ENCODE assay signal across 19 cellular contexts in genomic region chr12:18696971-18697602, GRCh38. TPM values are rescaled to one million over a fixed set of nuclear protein-coding genes. Genes with fewer than 3 reads are reported as not detected.
DNase-seq lines count a peak whose midpoint lies in the region; ATAC-seq, FAIRE-seq and TF ChIP-seq lines count a peak whose summit lies in the region.
"Had no signal": no experiment of that assay in that cellular context is flagged by ENCODE, and none has a peak within 500 bp of the region (broad histone marks: within the 10 kb centered on the region; RNA-seq: fewer than 3 reads in every experiment).

No MANE protein-coding gene starts in this region.

- H3K4me3 ChIP-seq in HEK293 (ENCODE audit: low read depth, low read length) (no peak overlapping the region), fibroblast of mammary gland (ENCODE audit: control insufficient read depth, low read depth, low read length) (no peak overlapping the region), small intestine (ENCODE audit: low read depth in 1 of 2, low read length in 2 of 2) (no peak overlapping the region)
- H3K4me3 ChIP-seq: left ventricle myocardium inferior, right lobe of liver had no signal

- POLR2A ChIA-PET in HEK293 (lab: Yijun Ruan, JAX), result no interaction called here

- no peak for TF ChIP-seq POLR2A in GM12891 (IDR thresholded peaks at IDR 0.05; ENCODE audit: low read depth, low read length)

- no peak overlapping the region for H3K4me3 Mint-ChIP-seq in activated T-cell treated with anti-CD3 and anti-CD28 coated beads, Interleukin-2, amount 50 U/mL, for 4 hours
- H3K4me3 Mint-ChIP-seq: CD8-positive, alpha-beta memory T cell; naive thymus-derived CD4-positive, alpha-beta T cell; stimulated activated memory B cell treated with anti-CD40 and anti-IgM and Interleukin-4, amounts not matched to agents 10 μg/mL and 1 μg/mL and 100 μg/mL, for 72 hours; type B pancreatic cell had no signal

- peaks cover 7% of the 10 kb centered on the region for H3K9me3 Mint-ChIP-seq in activated T-cell treated with anti-CD3 and anti-CD28 coated beads, Interleukin-2, amount 50 U/mL, for 4 hours
- H3K9me3 Mint-ChIP-seq: type B pancreatic cell had no signal

- H3K27me3 Mint-ChIP-seq in activated T-cell treated with anti-CD3 and anti-CD28 coated beads, Interleukin-2, amount 50 U/mL, for 4 hours (ENCODE audit: low read depth), result no peaks in the 10 kb centered on the region
- H3K27me3 Mint-ChIP-seq: CD8-positive, alpha-beta memory T cell; naive thymus-derived CD4-positive, alpha-beta T cell; stimulated activated memory B cell treated with anti-CD40 and anti-IgM and Interleukin-4, amounts not matched to agents 10 μg/mL and 1 μg/mL and 100 μg/mL, for 72 hours; type B pancreatic cell had no signal

- peak; percentile 65 for DNase-seq in fibroblast of mammary gland (ENCODE audit: low read depth)
- DNase-seq in small intestine, result no peak
- DNase-seq in activated T-cell treated with anti-CD3 and anti-CD28 coated beads, Interleukin-2, amount 50 U/mL, for 4 hours, result no peak
- no peak for DNase-seq in GM12891 (ENCODE audit: insufficient read length, low spot score)
- DNase-seq: activated naive CD4-positive, alpha-beta T cell treated with anti-CD3 and anti-CD28 coated beads, Interleukin-2, amount 50 U/mL, for 16 hours; CD8-positive, alpha-beta memory T cell; GDM1; left ventricle myocardium inferior; naive thymus-derived CD4-positive, alpha-beta T cell; NCI-H1092; right lobe of liver; SW 1271 had no signal

- H3K36me3 ChIP-seq in HEK293 (ENCODE audit: control insufficient read depth in 2 of 2, insufficient read depth in 1 of 2, low read length in 2 of 2) (no peaks in the 10 kb centered on the region), small intestine (ENCODE audit: control insufficient read depth in 2 of 2, insufficient read depth in 2 of 2, low read length in 2 of 2) (no peaks in the 10 kb centered on the region)
- H3K36me3 ChIP-seq: left ventricle myocardium inferior, right lobe of liver had no signal

- H3K36me3 Mint-ChIP-seq in activated T-cell treated with anti-CD3 and anti-CD28 coated beads, Interleukin-2, amount 50 U/mL, for 4 hours (ENCODE audit: insufficient read depth), result no peaks in the 10 kb centered on the region
- H3K36me3 Mint-ChIP-seq: CD8-positive, alpha-beta memory T cell; naive thymus-derived CD4-positive, alpha-beta T cell; stimulated activated memory B cell treated with anti-CD40 and anti-IgM and Interleukin-4, amounts not matched to agents 10 μg/mL and 1 μg/mL and 100 μg/mL, for 72 hours; type B pancreatic cell had no signal

- H3K9me3 ChIP-seq in HEK293 (ENCODE audit: control insufficient read depth, insufficient read depth, low read depth, low read length) (no peaks in the 10 kb centered on the region), small intestine (ENCODE audit: control insufficient read depth, low read depth) (no peaks in the 10 kb centered on the region)
- H3K9me3 ChIP-seq: left ventricle myocardium inferior, right lobe of liver had no signal

- CTCF ChIA-PET in HEK293 (lab: Yijun Ruan, JAX), result no interaction called here

- ATAC-seq in SK-N-SH treated with all-trans-retinoic acid at 6 μM for 48 hours, result peak; percentile 79
- ATAC-seq in activated T-cell treated with anti-CD3 and anti-CD28 coated beads, Interleukin-2, amount 50 U/mL, for 4 hours, result no peak
- ATAC-seq in HG02970 (IDR thresholded peaks at IDR 0.05; ENCODE audit: low FRiP score, unreplicated experiment), result no peak
- ATAC-seq: HepG2; naive thymus-derived CD4-positive, alpha-beta T cell; right lobe of liver; stimulated activated memory B cell treated with anti-CD40 and anti-IgM and Interleukin-4, amounts not matched to agents 10 μg/mL and 1 μg/mL and 100 μg/mL, for 72 hours had no signal

- H3K4me1 Mint-ChIP-seq in activated T-cell treated with anti-CD3 and anti-CD28 coated beads, Interleukin-2, amount 50 U/mL, for 4 hours (ENCODE audit: low read depth), result no peaks in the 10 kb centered on the region
- H3K4me1 Mint-ChIP-seq: CD8-positive, alpha-beta memory T cell; naive thymus-derived CD4-positive, alpha-beta T cell; stimulated activated memory B cell treated with anti-CD40 and anti-IgM and Interleukin-4, amounts not matched to agents 10 μg/mL and 1 μg/mL and 100 μg/mL, for 72 hours had no signal

- H3K27ac ChIP-seq in HEK293 (ENCODE audit: extremely low read depth, low read depth, low read length) (no peak overlapping the region), small intestine (ENCODE audit: low read depth in 1 of 2, low read length in 1 of 2) (no peak overlapping the region)
- H3K27ac ChIP-seq: left ventricle myocardium inferior, right lobe of liver had no signal

- H3K4me1 ChIP-seq in HEK293 (ENCODE audit: control insufficient read depth, insufficient read depth, low read length) (no peaks in the 10 kb centered on the region), small intestine (ENCODE audit: control insufficient read depth in 2 of 2, insufficient read depth in 1 of 2, low read depth in 1 of 2, low read length in 1 of 2) (no peaks in the 10 kb centered on the region)
- H3K4me1 ChIP-seq: left ventricle myocardium inferior, right lobe of liver had no signal

- TF ChIP-seq CTCF in HEK293 (tag by site-specific recombination; IDR thresholded peaks at IDR 0.05) (no peak), fibroblast of mammary gland (conservative IDR thresholded peaks at IDR 0.05; ENCODE audit: control insufficient read depth, insufficient read depth, low read depth, low read length) (no peak)

- no peaks in the 10 kb centered on the region for H3K27me3 ChIP-seq in small intestine (ENCODE audit: control insufficient read depth in 2 of 2, insufficient read depth in 2 of 2, low read length in 2 of 2)
- H3K27me3 ChIP-seq: right lobe of liver had no signal

- FAIRE-seq in small intestine (lab: Jason Lieb, UNC) (peak; percentile 10), GM12891 (lab: Jason Lieb, UNC) (no peak)
- FAIRE-seq: HepG2 had no signal

TF ChIP-seq in HEK293, 187 proteins besides CTCF, POLR2A, EP300 and RAD21:
- TF ChIP-seq TCF7L2 (IDR thresholded peaks at IDR 0.05; ENCODE audit: borderline replicate concordance, low read depth, low read length), result peak; percentile 18; the same call in 1 of the 2 replicates
- no peak for TF ChIP-seq SCRT2 (tag by site-specific recombination; IDR thresholded peaks at IDR 0.05)

TF ChIP-seq in SK-N-SH treated with all-trans-retinoic acid at 6 μM for 48 hours, 23 proteins besides CTCF, POLR2A, EP300 and RAD21:
- TF ChIP-seq TOX (CRISPR knock-in tag; IDR thresholded peaks at IDR 0.05; ENCODE audit: borderline replicate concordance) (0 out of 2 replicates have a peak, but pooled peaks have one; percentile 25), OSR1 (CRISPR knock-in tag; IDR thresholded peaks at IDR 0.05) (no peak)
TF ChIP-seq in SK-N-SH treated with all-trans-retinoic acid at 6 μM for 48 hours: peak in this region for 1.

TF ChIP-seq in GM12891, 5 proteins besides CTCF, POLR2A, EP300 and RAD21:
- TF ChIP-seq SPI1 (IDR thresholded peaks at IDR 0.05; ENCODE audit: low read depth, low read length) (no peak), POU2F2 (IDR thresholded peaks at IDR 0.05; ENCODE audit: low read depth, low read length) (no peak), PAX5 (IDR thresholded peaks at IDR 0.05; ENCODE audit: insufficient read depth, low read length, severe bottlenecking) (no peak), POLR2AphosphoS5 (IDR thresholded peaks at IDR 0.05; ENCODE audit: low read depth, low read length) (no peak), TAF1 (IDR thresholded peaks at IDR 0.05; ENCODE audit: low read depth, low read length) (no peak)

RNA-seq across cellular contexts. Expression of gene PLCZ1, which starts 40.7 kb away (rescaled TPM):
- polyA plus RNA-seq in small intestine, result not detected
- not detected for total RNA-seq in activated T-cell treated with anti-CD3 and anti-CD28 coated beads, Interleukin-2, amount 50 U/mL, for 4 hours
- polyA plus RNA-seq in GM12891 (2012; ENCODE audit: low read depth, missing spikeins), result not detected
- total RNA-seq: CD8-positive, alpha-beta memory T cell; HepG2; naive thymus-derived CD4-positive, alpha-beta T cell; right lobe of liver had no signal
- polyA plus RNA-seq: CD8-positive, alpha-beta memory T cell; HepG2; naive thymus-derived CD4-positive, alpha-beta T cell had no signal

RNA-seq across cellular contexts. Expression of gene CAPZA3, which starts 40.8 kb away (rescaled TPM):
- not detected for polyA plus RNA-seq in small intestine
- not detected for total RNA-seq in activated T-cell treated with anti-CD3 and anti-CD28 coated beads, Interleukin-2, amount 50 U/mL, for 4 hours
- not detected for polyA plus RNA-seq in GM12891 (2012; ENCODE audit: low read depth, missing spikeins)
- total RNA-seq: CD8-positive, alpha-beta memory T cell; cerebellum; HepG2; left ventricle myocardium inferior; naive thymus-derived CD4-positive, alpha-beta T cell had no signal
- polyA plus RNA-seq: CD8-positive, alpha-beta memory T cell; HepG2; naive thymus-derived CD4-positive, alpha-beta T cell had no signal
